Comparison of ENCODE assay signal across 8 cellular contexts in the genomic region with DNA sequence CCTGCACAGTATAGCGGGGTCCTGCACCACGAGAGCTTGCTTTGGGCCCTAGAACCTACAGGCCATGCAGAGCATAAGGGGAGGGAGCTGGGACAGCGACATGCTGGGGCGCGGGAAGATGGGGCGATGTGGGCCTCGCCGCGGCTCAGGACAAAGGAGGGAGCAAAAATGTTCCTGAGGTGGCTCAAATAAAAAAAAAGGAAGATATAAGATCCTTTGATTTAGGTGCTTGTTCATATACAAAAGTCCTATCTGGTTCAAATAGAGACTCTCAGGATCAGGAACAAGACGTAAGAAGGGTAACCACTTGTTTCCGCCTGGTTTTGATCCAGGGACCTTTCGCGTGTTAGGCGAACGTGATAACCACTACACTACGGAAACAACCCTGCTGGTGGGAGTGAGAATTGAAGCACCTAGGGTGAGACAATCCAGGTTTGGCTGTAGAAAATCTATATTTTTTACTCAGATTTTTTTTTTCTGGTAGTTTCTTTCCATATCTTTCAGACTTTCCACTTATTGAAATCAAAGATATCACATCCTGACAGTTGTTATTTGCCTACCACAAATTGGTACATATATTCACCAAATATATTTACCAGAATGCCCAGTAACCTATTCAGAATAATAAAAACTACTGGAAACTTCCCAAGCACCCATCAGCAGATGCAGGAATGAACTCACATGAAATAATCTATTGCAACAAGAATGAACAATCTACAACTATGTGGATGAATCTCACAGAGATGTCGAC.
A peak's percentile ranks its signal among the peaks of the same experiment; 100 is the strongest.
DNase-seq lines count a peak whose midpoint lies in the region; ATAC-seq and TF ChIP-seq lines count a peak whose summit lies in the region.

No MANE protein-coding gene starts in this region.

- WGBS in mesendoderm (ENCODE audit: extremely low coverage, insufficient coverage, low lambda C conversion rate): no CpG with 5 or more reads among the region's 17 CpGs

- peak overlapping the region; percentile 91 for H3K4me2 ChIP-seq in mesendoderm (ENCODE audit: low read length)

- H3K27ac Mint-ChIP-seq in activated naive CD8-positive, alpha-beta T cell treated with anti-CD3 and anti-CD28 coated beads, Interleukin-2, amount 10 ng/mL, durations not matched to agents 7 days and 5 days: no peak overlapping the region
- H3K27ac Mint-ChIP-seq in natural killer cell: no peak overlapping the region

- peaks cover 8% of the 10 kb centered on the region for H3K9me3 Mint-ChIP-seq in activated naive CD8-positive, alpha-beta T cell treated with anti-CD3 and anti-CD28 coated beads, Interleukin-2, amount 10 ng/mL, durations not matched to agents 7 days and 5 days
- no peaks in the 10 kb centered on the region for H3K9me3 Mint-ChIP-seq in natural killer cell

- H3K79me2 ChIP-seq in ACC112 (ENCODE audit: control insufficient read depth, insufficient read depth, low read length, unreplicated experiment) (no peaks in the 10 kb centered on the region), mesendoderm (ENCODE audit: control insufficient read depth, insufficient read depth, low read length) (no peaks in the 10 kb centered on the region)

- H3K27me3 ChIP-seq in ACC112 (ENCODE audit: insufficient read depth, low read length) (peaks cover 44% of the 10 kb centered on the region), mesendoderm (ENCODE audit: insufficient read depth, low read length, poor library complexity) (no peaks in the 10 kb centered on the region)

- H3K4me1 Mint-ChIP-seq in activated naive CD8-positive, alpha-beta T cell treated with anti-CD3 and anti-CD28 coated beads, Interleukin-2, amount 10 ng/mL, durations not matched to agents 7 days and 5 days: peaks cover 10% of the 10 kb centered on the region
- H3K4me1 Mint-ChIP-seq in natural killer cell: no peaks in the 10 kb centered on the region

- H2AK5ac ChIP-seq in mesendoderm (ENCODE audit: low read length): no peak overlapping the region

- peak overlapping the region; percentile 53 for H2AFZ ChIP-seq in ACC112 (ENCODE audit: low read length, unreplicated experiment)

- H3K56ac ChIP-seq in mesendoderm (ENCODE audit: low read length): peak overlapping the region; percentile 80

- no peaks in the 10 kb centered on the region for H3K4me1 ChIP-seq in ACC112 (ENCODE audit: control insufficient read depth, insufficient read depth, low read length, unreplicated experiment)
- no peaks in the 10 kb centered on the region for H3K4me1 ChIP-seq in mesendoderm (ENCODE audit: control insufficient read depth, low read depth, low read length)

- H4K5ac ChIP-seq in mesendoderm (ENCODE audit: low read length): no peak overlapping the region

- POLR2A ChIA-PET in activated naive CD8-positive, alpha-beta T cell treated with anti-CD3 and anti-CD28 coated beads, Interleukin-2, amount 10 ng/mL, durations not matched to agents 7 days and 5 days (lab: Charles Lee): no interaction called here

- H3K23ac ChIP-seq in mesendoderm (ENCODE audit: low read length): no peak overlapping the region

- peak overlapping the region; percentile 80 for H3K9ac ChIP-seq in mesendoderm (ENCODE audit: low read length)

- no peak overlapping the region for H4K8ac ChIP-seq in mesendoderm (ENCODE audit: low read depth, low read length)

- peak overlapping the region; percentile 37 for H3K4me3 Mint-ChIP-seq in activated naive CD8-positive, alpha-beta T cell treated with anti-CD3 and anti-CD28 coated beads, Interleukin-2, amount 10 ng/mL, durations not matched to agents 7 days and 5 days
- H3K4me3 Mint-ChIP-seq in natural killer cell: no peak overlapping the region

- H2BK120ac ChIP-seq in mesendoderm (ENCODE audit: low read depth, low read length): no peak overlapping the region

- H3K4me3 ChIP-seq in ACC112 (ENCODE audit: low read depth, low read length) (peak overlapping the region; percentile 47), mesendoderm (ENCODE audit: low read length) (peak overlapping the region; percentile 66)

- no peak overlapping the region for H2BK5ac ChIP-seq in mesendoderm (ENCODE audit: low read length)

- intact Hi-C loops in natural killer cell (cut with micrococcal nuclease): no loop called here

- H3K27ac ChIP-seq in ACC112 (ENCODE audit: low read depth, low read length) (no peak overlapping the region), mesendoderm (ENCODE audit: low read depth, low read length) (no peak overlapping the region)

- H2BK15ac ChIP-seq in mesendoderm (replicated peaks; ENCODE audit: low read depth): no peak overlapping the region

- DNase-seq in NCI-H446 treated with DMSO at 0.1 percent for 48 hours (lab: John Stamatoyannopoulos, UW) (peak; percentile 66), mesendoderm (peak; percentile 95), natural killer cell (no peak)
- DNase-seq in activated naive CD8-positive, alpha-beta T cell treated with anti-CD3 and anti-CD28 coated beads, Interleukin-2, amount 10 ng/mL, durations not matched to agents 7 days and 5 days: no peak

- H3K27me3 Mint-ChIP-seq in activated naive CD8-positive, alpha-beta T cell treated with anti-CD3 and anti-CD28 coated beads, Interleukin-2, amount 10 ng/mL, durations not matched to agents 7 days and 5 days: peaks cover 47% of the 10 kb centered on the region
- H3K27me3 Mint-ChIP-seq in natural killer cell (ENCODE audit: low read depth in 2 of 2): peaks cover 39 to 45% of the 10 kb centered on the region in 2 donors

- ATAC-seq in GM18502 (IDR thresholded peaks at IDR 0.05; ENCODE audit: poor library complexity, unreplicated experiment): peak; percentile 67
- peak; percentile 52 for ATAC-seq in activated naive CD8-positive, alpha-beta T cell treated with anti-CD3 and anti-CD28 coated beads, Interleukin-2, amount 10 ng/mL, durations not matched to agents 7 days and 5 days (ENCODE audit: low read depth)
- ATAC-seq in HG02852 (IDR thresholded peaks at IDR 0.05; ENCODE audit: unreplicated experiment): no peak
- no peak for ATAC-seq in HG03025 (IDR thresholded peaks at IDR 0.05; ENCODE audit: low FRiP score, unreplicated experiment)
- ATAC-seq in natural killer cell: no peak

- H3K18ac ChIP-seq in mesendoderm (ENCODE audit: low read length): no peak overlapping the region

- H3K36me3 Mint-ChIP-seq in activated naive CD8-positive, alpha-beta T cell treated with anti-CD3 and anti-CD28 coated beads, Interleukin-2, amount 10 ng/mL, durations not matched to agents 7 days and 5 days: peaks cover 3% of the 10 kb centered on the region
- H3K36me3 Mint-ChIP-seq in natural killer cell: peaks cover 6% of the 10 kb centered on the region

- no peak for TF ChIP-seq CTCF in natural killer cell (IDR thresholded peaks at IDR 0.05)

- no peak overlapping the region for H3K4ac ChIP-seq in mesendoderm (ENCODE audit: low read depth, low read length)

- H3K79me1 ChIP-seq in mesendoderm (ENCODE audit: low read length): no peaks in the 10 kb centered on the region

- H3K36me3 ChIP-seq in ACC112 (ENCODE audit: insufficient read depth, low read length): no peaks in the 10 kb centered on the region
- H3K36me3 ChIP-seq in mesendoderm (ENCODE audit: control insufficient read depth, insufficient read depth, low read length): no peaks in the 10 kb centered on the region

Comparison
In these comparisons a context has a peak if more than half of its experiments do, and no peak if none do; other contexts are left out.
1. ATAC-seq: peak in GM18502 (single experiment) and activated naive CD8-positive, alpha-beta T cell treated with anti-CD3 and anti-CD28 coated beads, Interleukin-2, amount 10 ng/mL, durations not matched to agents 7 days and 5 days (single experiment); none in HG02852 (single experiment), HG03025 (single experiment) and natural killer cell (0 of 3).
2. DNase-seq: peak in NCI-H446 treated with DMSO at 0.1 percent for 48 hours (single experiment) and mesendoderm (single experiment); none in activated naive CD8-positive, alpha-beta T cell treated with anti-CD3 and anti-CD28 coated beads, Interleukin-2, amount 10 ng/mL, durations not matched to agents 7 days and 5 days (single experiment) and natural killer cell (single experiment).